Comparison of ENCODE assay signal across 1 cellular context in the genomic region with DNA sequence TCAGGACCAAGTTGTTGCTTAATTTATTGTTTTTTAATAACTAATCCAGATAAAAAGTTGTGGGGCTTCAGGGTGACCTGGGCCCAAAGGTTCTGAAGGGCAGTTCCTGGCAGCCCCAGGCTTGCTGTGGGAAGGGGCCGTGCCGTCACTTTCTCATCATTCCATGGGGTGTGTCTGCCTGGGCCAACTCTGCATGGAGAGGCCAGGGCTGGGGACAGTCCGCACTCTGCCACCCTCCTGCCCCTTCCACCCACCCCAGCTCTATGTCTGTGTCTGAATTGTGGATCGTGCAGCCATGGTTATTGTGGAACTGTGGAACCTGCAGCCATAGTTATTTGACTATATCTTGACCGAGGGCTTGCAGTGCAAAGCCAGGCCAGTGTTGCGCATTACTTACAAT.
TF ChIP-seq lines count a peak whose summit lies in the region.

No MANE protein-coding gene starts in this region.

TF ChIP-seq in H1, 55 proteins besides CTCF, POLR2A, EP300 and RAD21:
- no peak for TF ChIP-seq POU5F1 (IDR thresholded peaks at IDR 0.05; ENCODE audit: low read depth, low read length)
- 0 out of 2 replicates have a peak, but pooled peaks have one; percentile 35 for TF ChIP-seq POLR2AphosphoS5 (IDR thresholded peaks at IDR 0.05; ENCODE audit: low read depth, low read length)
TF ChIP-seq in H1: peak in this region for 1.
